In genomic region chr1:47725732-47726495, GRCh38 we compare ENCODE assay signal across 8 cellular contexts.
DNase-seq lines count a peak whose midpoint lies in the region; ATAC-seq and TF ChIP-seq lines count a peak whose summit lies in the region.

No MANE protein-coding gene starts in this region.

- DNase-seq in AG04449 (ENCODE audit: low read depth, low spot score) = no peak
- peak; percentile 69 for DNase-seq in NCI-H2107 (lab: John Stamatoyannopoulos, UW)
- DNase-seq in cerebellum (ENCODE audit: low spot score) = peak; percentile 68
- DNase-seq in left kidney (ENCODE audit: low read depth, low spot score) = peak; percentile 93
- peak; percentile 68 for DNase-seq in stimulated activated CD4-positive, alpha-beta T cell treated with anti-CD3 and anti-CD28 coated beads, Interleukin-4, amount 100 ng/mL, for 1 hour

- CTCF ChIA-PET in AG04449 (lab: Yijun Ruan, JAX) = interaction anchor here (0.6 to 12.2 kb wide), 47 partner anchors 9 to 1047 kb away, joined by 3 to 266 read pairs (median 4); partner anchors contain the start of genes CMPK1 and FOXD2

- POLR2A ChIA-PET in AG04449 (lab: Yijun Ruan, JAX) = interaction anchor here (0.8 kb wide), 1 partner anchor 337 kb away, joined by 3 read pairs; no protein-coding TSS in a partner anchor

- H3K4me3 ChIP-seq in AG04449 (ENCODE audit: low read depth, low read length) (no peak overlapping the region), WI38 (ENCODE audit: low read depth, low read length) (no peak overlapping the region)

- TF ChIP-seq CTCF in AG04449 (IDR thresholded peaks at IDR 0.05; ENCODE audit: insufficient read depth, low read length, missing control alignments) (peak; percentile 93), WI38 (IDR thresholded peaks at IDR 0.05; ENCODE audit: low read depth, low read length) (peak; percentile 93)

- ATAC-seq in GM18511 (IDR thresholded peaks at IDR 0.05; ENCODE audit: unreplicated experiment) (peak; percentile 96), HG03060 (IDR thresholded peaks at IDR 0.05; ENCODE audit: low read depth, unreplicated experiment) (peak; percentile 92)
